ENCODE assay signal across 1 cellular context in the genomic region with DNA sequence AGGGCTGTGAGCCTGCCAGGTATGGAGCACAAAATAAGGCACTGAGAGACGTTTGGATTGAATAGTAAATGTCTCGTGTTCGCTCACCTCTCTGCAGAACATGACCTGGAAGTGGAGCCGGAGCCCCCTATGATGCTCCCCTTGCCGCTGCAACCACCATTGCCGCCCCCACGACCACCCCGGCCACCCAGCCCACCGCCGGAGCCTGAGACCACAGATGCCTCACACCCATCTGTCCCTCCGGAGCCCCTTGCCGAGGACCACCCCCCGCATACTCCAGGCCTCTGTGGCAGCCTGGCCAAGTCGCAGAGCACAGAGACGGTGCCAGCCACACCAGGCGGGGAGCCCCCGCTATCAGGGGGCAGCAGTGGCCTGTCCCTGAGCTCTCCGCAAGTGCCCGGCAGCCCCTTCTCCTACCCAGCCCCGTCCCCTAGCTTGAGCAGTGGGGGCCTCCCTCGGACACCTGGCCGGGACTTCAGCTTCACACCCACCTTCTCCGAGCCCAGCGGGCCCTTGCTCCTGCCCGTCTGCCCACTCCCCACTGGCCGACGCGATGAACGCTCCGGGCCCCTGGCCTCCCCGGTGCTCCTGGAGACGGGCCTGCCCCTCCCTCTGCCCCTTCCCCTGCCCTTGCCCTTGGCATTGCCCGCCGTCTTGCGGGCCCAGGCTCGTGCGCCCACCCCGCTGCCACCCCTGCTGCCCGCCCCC.
TF ChIP-seq lines count a peak whose summit lies in the region.

No MANE protein-coding gene starts in this region.

TF ChIP-seq in GM12878, 131 proteins besides CTCF, POLR2A, EP300 and RAD21:
- TF ChIP-seq SREBF1 (IDR thresholded peaks at IDR 0.05; ENCODE audit: low read length) (no peak), RAD51 (IDR thresholded peaks at IDR 0.05) (no peak), ZNF274 (IDR thresholded peaks at IDR 0.05; ENCODE audit: insufficient read depth, insufficient read length) (no peak), HDAC2 (IDR thresholded peaks at IDR 0.05) (no peak), HDAC6 (IDR thresholded peaks at IDR 0.05; ENCODE audit: unreplicated experiment) (no peak), YY1 (IDR thresholded peaks at IDR 0.05; ENCODE audit: low read depth, low read length) (no peak), NKRF (conservative IDR thresholded peaks at IDR 0.05) (no peak), TCF12 (IDR thresholded peaks at IDR 0.05; ENCODE audit: low read depth, low read length) (no peak), STAT1 (conservative IDR thresholded peaks at IDR 0.05) (no peak)
- TF ChIP-seq, protein P1, sequence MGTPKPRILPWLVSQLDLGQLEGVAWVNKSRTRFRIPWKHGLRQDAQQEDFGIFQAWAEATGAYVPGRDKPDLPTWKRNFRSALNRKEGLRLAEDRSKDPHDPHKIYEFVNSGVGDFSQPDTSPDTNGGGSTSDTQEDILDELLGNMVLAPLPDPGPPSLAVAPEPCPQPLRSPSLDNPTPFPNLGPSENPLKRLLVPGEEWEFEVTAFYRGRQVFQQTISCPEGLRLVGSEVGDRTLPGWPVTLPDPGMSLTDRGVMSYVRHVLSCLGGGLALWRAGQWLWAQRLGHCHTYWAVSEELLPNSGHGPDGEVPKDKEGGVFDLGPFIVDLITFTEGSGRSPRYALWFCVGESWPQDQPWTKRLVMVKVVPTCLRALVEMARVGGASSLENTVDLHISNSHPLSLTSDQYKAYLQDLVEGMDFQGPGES (IDR thresholded peaks at IDR 0.05) = no peak
- TF ChIP-seq, protein P2, sequence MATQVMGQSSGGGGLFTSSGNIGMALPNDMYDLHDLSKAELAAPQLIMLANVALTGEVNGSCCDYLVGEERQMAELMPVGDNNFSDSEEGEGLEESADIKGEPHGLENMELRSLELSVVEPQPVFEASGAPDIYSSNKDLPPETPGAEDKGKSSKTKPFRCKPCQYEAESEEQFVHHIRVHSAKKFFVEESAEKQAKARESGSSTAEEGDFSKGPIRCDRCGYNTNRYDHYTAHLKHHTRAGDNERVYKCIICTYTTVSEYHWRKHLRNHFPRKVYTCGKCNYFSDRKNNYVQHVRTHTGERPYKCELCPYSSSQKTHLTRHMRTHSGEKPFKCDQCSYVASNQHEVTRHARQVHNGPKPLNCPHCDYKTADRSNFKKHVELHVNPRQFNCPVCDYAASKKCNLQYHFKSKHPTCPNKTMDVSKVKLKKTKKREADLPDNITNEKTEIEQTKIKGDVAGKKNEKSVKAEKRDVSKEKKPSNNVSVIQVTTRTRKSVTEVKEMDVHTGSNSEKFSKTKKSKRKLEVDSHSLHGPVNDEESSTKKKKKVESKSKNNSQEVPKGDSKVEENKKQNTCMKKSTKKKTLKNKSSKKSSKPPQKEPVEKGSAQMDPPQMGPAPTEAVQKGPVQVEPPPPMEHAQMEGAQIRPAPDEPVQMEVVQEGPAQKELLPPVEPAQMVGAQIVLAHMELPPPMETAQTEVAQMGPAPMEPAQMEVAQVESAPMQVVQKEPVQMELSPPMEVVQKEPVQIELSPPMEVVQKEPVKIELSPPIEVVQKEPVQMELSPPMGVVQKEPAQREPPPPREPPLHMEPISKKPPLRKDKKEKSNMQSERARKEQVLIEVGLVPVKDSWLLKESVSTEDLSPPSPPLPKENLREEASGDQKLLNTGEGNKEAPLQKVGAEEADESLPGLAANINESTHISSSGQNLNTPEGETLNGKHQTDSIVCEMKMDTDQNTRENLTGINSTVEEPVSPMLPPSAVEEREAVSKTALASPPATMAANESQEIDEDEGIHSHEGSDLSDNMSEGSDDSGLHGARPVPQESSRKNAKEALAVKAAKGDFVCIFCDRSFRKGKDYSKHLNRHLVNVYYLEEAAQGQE (IDR thresholded peaks at IDR 0.05; ENCODE audit: low read depth, low read length) = no peak
TF ChIP-seq in GM12878: peak in this region for 0.
